Comparison of ENCODE assay signal across 1 cellular context in the genomic region with DNA sequence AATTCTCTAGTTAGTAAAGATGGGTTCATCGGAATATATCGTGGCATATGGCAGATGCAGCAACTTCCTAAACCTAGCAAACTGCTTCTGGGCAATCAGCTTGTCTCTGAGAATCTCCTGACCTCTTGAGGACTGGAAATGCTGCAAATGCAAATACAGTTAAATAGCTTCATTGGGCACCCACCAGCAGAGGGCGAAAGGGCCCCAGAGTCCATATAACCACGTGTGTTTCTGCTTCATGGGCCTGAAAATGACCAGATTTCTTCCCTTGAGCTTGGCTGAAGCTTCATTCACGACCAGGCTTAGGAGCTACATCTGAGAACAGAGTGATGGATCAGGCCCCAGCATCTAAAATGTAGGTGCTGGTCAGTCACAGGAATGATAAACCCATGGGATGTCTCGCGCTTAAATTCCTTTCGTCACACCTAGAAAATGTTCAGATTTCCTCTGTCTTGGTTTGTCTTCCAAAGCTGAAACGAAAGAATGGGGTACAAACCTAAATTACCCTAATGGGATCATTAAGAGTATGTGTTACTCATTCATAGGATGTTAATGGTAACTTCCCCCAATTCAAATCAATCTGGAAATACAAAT.
TF ChIP-seq lines count a peak whose summit lies in the region.

No MANE protein-coding gene starts in this region.

TF ChIP-seq in HepG2, 621 proteins besides CTCF, POLR2A, EP300 and RAD21 (continued from another document):
- TF ChIP-seq, protein P1, sequence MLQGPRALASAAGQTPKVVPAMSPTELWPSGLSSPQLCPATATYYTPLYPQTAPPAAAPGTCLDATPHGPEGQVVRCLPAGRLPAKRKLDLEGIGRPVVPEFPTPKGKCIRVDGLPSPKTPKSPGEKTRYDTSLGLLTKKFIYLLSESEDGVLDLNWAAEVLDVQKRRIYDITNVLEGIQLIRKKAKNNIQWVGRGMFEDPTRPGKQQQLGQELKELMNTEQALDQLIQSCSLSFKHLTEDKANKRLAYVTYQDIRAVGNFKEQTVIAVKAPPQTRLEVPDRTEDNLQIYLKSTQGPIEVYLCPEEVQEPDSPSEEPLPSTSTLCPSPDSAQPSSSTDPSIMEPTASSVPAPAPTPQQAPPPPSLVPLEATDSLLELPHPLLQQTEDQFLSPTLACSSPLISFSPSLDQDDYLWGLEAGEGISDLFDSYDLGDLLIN (CRISPR knock-in tag; IDR thresholded peaks at IDR 0.05; ENCODE audit: borderline replicate concordance): no peak
- TF ChIP-seq, protein P2, sequence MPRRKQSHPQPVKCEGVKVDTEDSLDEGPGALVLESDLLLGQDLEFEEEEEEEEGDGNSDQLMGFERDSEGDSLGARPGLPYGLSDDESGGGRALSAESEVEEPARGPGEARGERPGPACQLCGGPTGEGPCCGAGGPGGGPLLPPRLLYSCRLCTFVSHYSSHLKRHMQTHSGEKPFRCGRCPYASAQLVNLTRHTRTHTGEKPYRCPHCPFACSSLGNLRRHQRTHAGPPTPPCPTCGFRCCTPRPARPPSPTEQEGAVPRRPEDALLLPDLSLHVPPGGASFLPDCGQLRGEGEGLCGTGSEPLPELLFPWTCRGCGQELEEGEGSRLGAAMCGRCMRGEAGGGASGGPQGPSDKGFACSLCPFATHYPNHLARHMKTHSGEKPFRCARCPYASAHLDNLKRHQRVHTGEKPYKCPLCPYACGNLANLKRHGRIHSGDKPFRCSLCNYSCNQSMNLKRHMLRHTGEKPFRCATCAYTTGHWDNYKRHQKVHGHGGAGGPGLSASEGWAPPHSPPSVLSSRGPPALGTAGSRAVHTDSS (CRISPR knock-in tag; conservative IDR thresholded peaks at IDR 0.05): no peak
- no peak for TF ChIP-seq FOSL2 (CRISPR knock-in tag; IDR thresholded peaks at IDR 0.05)
- TF ChIP-seq CEBPB (IDR thresholded peaks at IDR 0.05; ENCODE audit: borderline replicate concordance, low read depth, low read length): no peak
- TF ChIP-seq, protein P3, sequence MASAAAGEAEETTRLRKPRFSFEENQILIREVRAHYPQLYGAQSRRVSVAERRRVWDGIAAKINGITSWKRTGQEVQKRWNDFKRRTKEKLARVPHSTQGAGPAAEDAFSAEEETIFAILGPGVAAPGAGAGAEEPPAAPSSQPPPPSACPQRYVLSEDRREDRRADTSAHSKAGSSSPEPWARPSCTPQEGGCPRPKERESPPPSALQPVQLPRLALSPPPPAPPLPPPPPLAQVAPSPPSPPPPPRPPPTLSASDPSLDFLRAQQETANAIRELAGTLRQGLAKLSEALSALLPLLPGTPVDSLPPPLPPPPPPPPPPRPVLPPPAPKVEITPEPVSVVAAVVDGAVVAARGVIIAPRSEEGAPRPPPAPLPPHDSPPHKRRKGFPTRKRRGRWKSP (CRISPR knock-in tag; IDR thresholded peaks at IDR 0.05): no peak
- TF ChIP-seq ZFP36 (IDR thresholded peaks at IDR 0.05; ENCODE audit: borderline replicate concordance, low read depth, low read length, partially characterized antibody): no peak
- TF ChIP-seq, protein P4, sequence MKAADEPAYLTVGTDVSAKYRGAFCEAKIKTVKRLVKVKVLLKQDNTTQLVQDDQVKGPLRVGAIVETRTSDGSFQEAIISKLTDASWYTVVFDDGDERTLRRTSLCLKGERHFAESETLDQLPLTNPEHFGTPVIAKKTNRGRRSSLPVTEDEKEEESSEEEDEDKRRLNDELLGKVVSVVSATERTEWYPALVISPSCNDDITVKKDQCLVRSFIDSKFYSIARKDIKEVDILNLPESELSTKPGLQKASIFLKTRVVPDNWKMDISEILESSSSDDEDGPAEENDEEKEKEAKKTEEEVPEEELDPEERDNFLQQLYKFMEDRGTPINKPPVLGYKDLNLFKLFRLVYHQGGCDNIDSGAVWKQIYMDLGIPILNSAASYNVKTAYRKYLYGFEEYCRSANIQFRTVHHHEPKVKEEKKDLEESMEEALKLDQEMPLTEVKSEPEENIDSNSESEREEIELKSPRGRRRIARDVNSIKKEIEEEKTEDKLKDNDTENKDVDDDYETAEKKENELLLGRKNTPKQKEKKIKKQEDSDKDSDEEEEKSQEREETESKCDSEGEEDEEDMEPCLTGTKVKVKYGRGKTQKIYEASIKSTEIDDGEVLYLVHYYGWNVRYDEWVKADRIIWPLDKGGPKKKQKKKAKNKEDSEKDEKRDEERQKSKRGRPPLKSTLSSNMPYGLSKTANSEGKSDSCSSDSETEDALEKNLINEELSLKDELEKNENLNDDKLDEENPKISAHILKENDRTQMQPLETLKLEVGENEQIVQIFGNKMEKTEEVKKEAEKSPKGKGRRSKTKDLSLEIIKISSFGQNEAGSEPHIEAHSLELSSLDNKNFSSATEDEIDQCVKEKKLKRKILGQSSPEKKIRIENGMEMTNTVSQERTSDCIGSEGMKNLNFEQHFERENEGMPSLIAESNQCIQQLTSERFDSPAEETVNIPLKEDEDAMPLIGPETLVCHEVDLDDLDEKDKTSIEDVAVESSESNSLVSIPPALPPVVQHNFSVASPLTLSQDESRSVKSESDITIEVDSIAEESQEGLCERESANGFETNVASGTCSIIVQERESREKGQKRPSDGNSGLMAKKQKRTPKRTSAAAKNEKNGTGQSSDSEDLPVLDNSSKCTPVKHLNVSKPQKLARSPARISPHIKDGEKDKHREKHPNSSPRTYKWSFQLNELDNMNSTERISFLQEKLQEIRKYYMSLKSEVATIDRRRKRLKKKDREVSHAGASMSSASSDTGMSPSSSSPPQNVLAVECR (CRISPR knock-in tag; IDR thresholded peaks at IDR 0.05; ENCODE audit: borderline replicate concordance): no peak
- no peak for TF ChIP-seq ZNF101 (CRISPR knock-in tag; IDR thresholded peaks at IDR 0.05; ENCODE audit: borderline replicate concordance, low read depth)
- peak; percentile 12; the same call in 1 of the 2 replicates for TF ChIP-seq SMC3 (IDR thresholded peaks at IDR 0.05; ENCODE audit: low read length)
- TF ChIP-seq TAF15 (IDR thresholded peaks at IDR 0.05; ENCODE audit: low read depth, low read length, poor library complexity, severe bottlenecking): no peak
